ENCODE assay signal across 9 cellular contexts in the genomic region with DNA sequence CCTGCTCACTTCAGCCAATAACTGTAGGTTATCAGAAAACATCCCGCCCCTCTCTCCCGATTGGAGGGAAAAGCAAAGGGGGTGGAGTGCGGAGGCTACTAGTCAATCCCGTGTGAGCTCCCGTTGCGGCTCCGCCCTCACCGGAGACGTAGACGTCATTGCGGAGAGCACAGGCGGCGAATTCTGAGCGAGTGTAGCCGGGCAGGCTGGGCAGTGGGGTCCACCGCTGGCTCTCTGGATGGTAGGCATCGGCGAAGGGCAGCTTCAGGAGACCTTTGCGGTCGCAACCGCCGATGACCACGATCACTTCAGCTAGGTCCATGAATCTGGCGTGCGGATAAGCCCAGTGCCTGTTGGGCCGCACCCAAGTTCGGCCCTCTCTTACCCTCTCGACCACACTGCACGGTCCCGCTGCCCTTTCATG. TPM values are rescaled to one million over a fixed set of nuclear protein-coding genes. Genes with fewer than 3 reads are reported as not detected.
DNase-seq lines count a peak whose midpoint lies in the region; ATAC-seq lines count a peak whose summit lies in the region.
"Had no signal": no experiment of that assay in that cellular context is flagged by ENCODE, and none has a peak within 500 bp of the region (broad histone marks: within the 10 kb centered on the region; RNA-seq: fewer than 3 reads in every experiment).

No MANE protein-coding gene starts in this region.

- peaks cover 0 to 4% (median 0%) of the 10 kb centered on the region in 5 donors for H3K9me3 Mint-ChIP-seq in CD8-positive, alpha-beta memory T cell

- no peak overlapping the region for H3K27ac ChIP-seq in CD8-positive, alpha-beta memory T cell (ENCODE audit: low read depth, low read length)

- peaks cover 5% of the 10 kb centered on the region for H3K4me1 ChIP-seq in CD8-positive, alpha-beta memory T cell (ENCODE audit: insufficient read depth, low read length)

- peaks cover 27 to 42% of the 10 kb centered on the region in 2 donors for H3K27me3 Mint-ChIP-seq in CD8-positive, alpha-beta memory T cell

- H3K27me3 ChIP-seq in CD8-positive, alpha-beta memory T cell (ENCODE audit: insufficient read depth, low read length, poor library complexity, severe bottlenecking) = peaks cover 13% of the 10 kb centered on the region

- peaks cover 18 to 27% (median 23%) of the 10 kb centered on the region in 3 donors for H3K4me1 Mint-ChIP-seq in CD8-positive, alpha-beta memory T cell

- H3K36me3 ChIP-seq in CD8-positive, alpha-beta memory T cell (ENCODE audit: insufficient read depth, low read length) = no peaks in the 10 kb centered on the region

- H3K27ac Mint-ChIP-seq in CD8-positive, alpha-beta memory T cell = peak overlapping the region in 3 of 8 donors; percentile 17 to 72 (median 70)

- CTCF ChIA-PET in CD8-positive, alpha-beta memory T cell (lab: Charles Lee) = interaction anchor here (1.2 to 2.0 kb wide), 3 partner anchors 16 to 148 kb away, joined by 3 to 5 read pairs (median 4); no protein-coding TSS in a partner anchor

- H3K4me3 ChIP-seq in CD8-positive, alpha-beta memory T cell (ENCODE audit: low read length) = no peak overlapping the region

- H3K36me3 Mint-ChIP-seq in CD8-positive, alpha-beta memory T cell = peaks cover 0 to 3% (median 0%) of the 10 kb centered on the region in 3 donors

- DNase-seq in CD8-positive, alpha-beta memory T cell = peak; percentile 39 to 78 (median 60)
- peak; percentile 48 for DNase-seq in T follicular helper cell (ENCODE audit: low read depth)
- DNase-seq in amniotic stem cell (lab: John Stamatoyannopoulos, UW) = peak; percentile 81
- DNase-seq in left cardiac atrium = peak; percentile 94
- DNase-seq in sciatic nerve (ENCODE audit: low spot score) = peak; percentile 94
- DNase-seq in RPMI8226 = no peak
- DNase-seq in SKM-1 (lab: John Stamatoyannopoulos, UW; ENCODE audit: unreplicated experiment) = no peak

- peak overlapping the region in 6 of 7 donors; percentile 43 to 82 (median 66) for H3K4me3 Mint-ChIP-seq in CD8-positive, alpha-beta memory T cell

- POLR2A ChIA-PET in CD8-positive, alpha-beta memory T cell (lab: Charles Lee) = no interaction called here

- intact Hi-C loops in left cardiac atrium (cut with DNase I) = no loop called here
- intact Hi-C loops in sciatic nerve (cut with DNase I) = no loop called here

- ATAC-seq in HG02642 (IDR thresholded peaks at IDR 0.05; ENCODE audit: poor library complexity, unreplicated experiment) (peak; percentile 75), left cardiac atrium (peak; percentile 81 to 90), sciatic nerve (peak; percentile 95)
- ATAC-seq: HCT116 had no signal

- no peaks in the 10 kb centered on the region for H3K9me3 ChIP-seq in CD8-positive, alpha-beta memory T cell (ENCODE audit: low read length)

RNA-seq across cellular contexts. Expression of gene KLHL35, which starts 4.7 kb away (rescaled TPM):
- under 1 TPM; 0.44 to 0.83 TPM for total RNA-seq in CD8-positive, alpha-beta memory T cell
- 0.37 TPM for polyA plus RNA-seq in CD8-positive, alpha-beta memory T cell
- total RNA-seq in left cardiac atrium = 1 to 10 TPM; 1.1 to 1.2 TPM
- 3.6 TPM for total RNA-seq in sciatic nerve

RNA-seq across cellular contexts. Expression of gene RPS3, which starts 29.0 kb away (rescaled TPM):
- total RNA-seq in CD8-positive, alpha-beta memory T cell = 1,000 to 10,000 TPM; 3,916 to 3,935 TPM
- 4,910 TPM for polyA plus RNA-seq in CD8-positive, alpha-beta memory T cell
- total RNA-seq in left cardiac atrium (1,000 to 10,000 TPM; 1,106 to 1,117 TPM), sciatic nerve (1,413 TPM)

Comparison
In these comparisons a context has a peak if more than half of its experiments do, and no peak if none do; other contexts are left out.
1. DNase-seq: peak in CD8-positive, alpha-beta memory T cell (5 of 5), T follicular helper cell (single experiment), amniotic stem cell (single experiment), left cardiac atrium (single experiment) and sciatic nerve (single experiment); none in RPMI8226 (single experiment) and SKM-1 (single experiment).
2. Peak in every context shown above with its lines, with median percentiles within 50 percentile points of each other: ATAC-seq.